ENCODE assay signal across 28 cellular contexts in the genomic region with DNA sequence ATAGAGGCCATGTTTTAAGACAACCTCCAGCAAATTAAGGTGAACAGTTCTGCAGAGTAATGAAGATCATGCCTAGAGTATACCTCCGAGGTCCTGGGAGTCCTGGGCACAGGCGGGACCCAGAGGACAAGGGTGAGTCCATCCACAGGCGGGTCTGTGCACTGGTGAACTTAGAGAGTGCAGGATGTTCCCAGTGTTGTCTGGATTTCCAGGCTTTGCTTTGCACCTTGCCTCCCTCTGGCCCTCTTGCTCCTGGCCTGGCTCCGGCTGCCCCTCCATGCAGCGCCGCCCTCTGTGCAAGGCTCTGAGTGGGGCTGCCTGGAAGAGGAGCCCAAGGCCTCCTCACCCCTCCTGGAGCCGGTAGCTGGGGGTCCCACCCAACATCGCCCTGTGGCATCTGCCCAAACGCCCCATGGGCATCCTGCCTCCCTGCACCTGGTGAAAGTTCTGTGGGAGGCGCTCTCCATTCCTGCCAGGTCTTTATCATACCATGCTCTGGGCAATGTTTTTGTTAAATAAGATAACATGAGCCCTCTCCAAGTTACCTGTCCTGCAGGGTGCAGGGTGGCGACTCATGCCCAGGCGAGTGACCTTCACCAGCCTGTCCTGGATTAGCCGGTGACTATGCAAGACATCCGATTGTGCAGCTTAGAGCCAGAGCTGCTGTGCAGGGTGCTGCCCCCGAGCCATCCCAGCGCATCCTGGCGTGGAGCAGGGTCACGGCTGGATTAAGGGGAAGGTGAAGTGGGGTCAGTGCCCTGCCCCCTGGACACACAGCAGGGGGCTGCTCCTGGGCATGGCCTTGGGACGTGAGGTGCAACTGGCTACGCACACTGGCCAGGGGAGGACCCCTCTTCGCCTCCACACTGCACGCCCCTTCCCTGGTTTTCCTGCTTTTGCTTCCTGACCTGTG. TPM values are rescaled to one million over a fixed set of nuclear protein-coding genes. Genes with fewer than 3 reads are reported as not detected.
A peak's percentile ranks its signal among the peaks of the same experiment; 100 is the strongest.
DNase-seq lines count a peak whose midpoint lies in the region; ATAC-seq and TF ChIP-seq lines count a peak whose summit lies in the region.
"Had no signal": no experiment of that assay in that cellular context is flagged by ENCODE, and none has a peak within 500 bp of the region (broad histone marks: within the 10 kb centered on the region; RNA-seq: fewer than 3 reads in every experiment).

No MANE protein-coding gene starts in this region.

- H3K9me3 ChIP-seq in RWPE2 (ENCODE audit: severe bottlenecking) (no peaks in the 10 kb centered on the region), spleen (peaks cover 0 to 4% (median 0%) of the 10 kb centered on the region in 8 donors), BE2C (no peaks in the 10 kb centered on the region)
- H3K9me3 ChIP-seq: lower lobe of right lung, MG63, SK-N-SH, vagina had no signal

- TF ChIP-seq CTCF in RWPE2 (IDR thresholded peaks at IDR 0.05; ENCODE audit: poor library complexity, severe bottlenecking) (no peak), spleen (IDR thresholded peaks at IDR 0.05 in 8 of 11, conservative IDR thresholded peaks at IDR 0.05 in 3 of 11) (no peak), BE2C (IDR thresholded peaks at IDR 0.05; ENCODE audit: low read depth, low read length) (no peak)

- 84 to 95% (median 90%) methylated on average over 16 to 22 of the region's 22 CpGs for WGBS in spleen, 5 donors

- H3K4me3 ChIP-seq in RWPE2 (ENCODE audit: severe bottlenecking) (no peak overlapping the region), spleen (no peak overlapping the region), BE2C (ENCODE audit: low read depth, low read length) (no peak overlapping the region)
- H3K4me3 ChIP-seq: GM23338, heart right ventricle, lower lobe of right lung, MG63, vagina had no signal

- H3K27ac ChIP-seq in RWPE2 (ENCODE audit: poor library complexity, severe bottlenecking) (no peak overlapping the region), spleen (peak overlapping the region in 5 of 8 donors; percentile 13 to 74 (median 54))
- H3K27ac ChIP-seq: lower lobe of right lung, vagina had no signal

- H3K27me3 ChIP-seq in RWPE2 (ENCODE audit: insufficient read depth, poor library complexity, severe bottlenecking) (no peaks in the 10 kb centered on the region), spleen (replicated peaks in 1 of 7) (no peaks in the 10 kb centered on the region), BE2C (no peaks in the 10 kb centered on the region)
- H3K27me3 ChIP-seq: MG63, vagina had no signal

- ATAC-seq in RWPE2 (ENCODE audit: low read depth) (no peak), left colon (peak; percentile 24)

- intact Hi-C loops in left colon (cut with DNase I, micrococcal nuclease): no loop called here
- intact Hi-C loops in spleen (cut with DNase I; ENCODE audit: low total_unique reads): no loop called here

- no peak for TF ChIP-seq POLR2A in spleen (IDR thresholded peaks at IDR 0.05)

- DNase-seq in AG20443 (ENCODE audit: low spot score) (peak; percentile 6), RWPE2 (ENCODE audit: low spot score) (peak; percentile 69), left colon (no peak), spleen (no peak), BE2C (no peak), NCI-H510A treated with DMSO at 0.1 percent for 48 hours (lab: John Stamatoyannopoulos, UW) (no peak), GM19240 (ENCODE audit: insufficient read length, low spot score) (no peak)
- DNase-seq in activated naive CD4-positive, alpha-beta T cell treated with Interleukin-2 at 50 U/mL for 16 hours: no peak
- DNase-seq: activated CD4-positive, alpha-beta memory T cell treated with anti-CD3 and anti-CD28 coated beads, Interleukin-2, amount 10 ng/mL, durations not matched to agents 7 days and 5 days; activated CD4-positive, CD25-positive, alpha-beta regulatory T cell treated with anti-CD3 and anti-CD28 coated beads, Interleukin-2, amount 50 U/mL, for 72 hours; activated CD8-positive, alpha-beta memory T cell treated with anti-CD3 and anti-CD28 coated beads, Interleukin-2, amount 50 U/mL, for 4 hours; activated naive CD4-positive, alpha-beta T cell treated with anti-CD3 and anti-CD28 coated beads for 36 hours; DMS79; foreskin melanocyte; heart right ventricle; KG1; naive thymus-derived CD4-positive, alpha-beta T cell; NCI-H1105; NCI-H187; NCI-H2171; NCI-H524; occipital lobe; stimulated activated naive CD4-positive, alpha-beta T cell treated with Interleukin-2 at 50 U/mL for 16 hours had no signal

- H3K4me1 ChIP-seq in RWPE2 (ENCODE audit: insufficient read depth, poor library complexity, severe bottlenecking): peaks cover 19% of the 10 kb centered on the region
- peaks cover 0 to 17% (median 6%) of the 10 kb centered on the region in 6 donors for H3K4me1 ChIP-seq in spleen
- H3K4me1 ChIP-seq in BE2C: no peaks in the 10 kb centered on the region; the same call in 1 of the 2 replicates

- H3K36me3 ChIP-seq in RWPE2 (ENCODE audit: low read depth): no peaks in the 10 kb centered on the region
- peaks cover 0 to 11% (median 0%) of the 10 kb centered on the region in 6 donors for H3K36me3 ChIP-seq in spleen
- no peaks in the 10 kb centered on the region for H3K36me3 ChIP-seq in BE2C
- H3K36me3 ChIP-seq: heart right ventricle, lower lobe of right lung, MG63, vagina had no signal

RNA-seq across cellular contexts. Expression of a gene that starts 41.3 kb away (rescaled TPM):
- total RNA-seq in left colon: 10 to 100 TPM; 13.8 to 16.7 TPM
- 100 to 1,000 TPM; 126 to 322 (median 223) TPM for total RNA-seq in spleen
- 100 to 1,000 TPM in 1 of 3 donors, 10 to 100 TPM in 2; 52.2 to 123 (median 94.8) TPM for polyA plus RNA-seq in spleen
- polyA plus RNA-seq in BE2C (2012; ENCODE audit: insufficient read depth, insufficient read length, low read depth): 28.2 TPM

Comparison
In these comparisons a context has a peak if more than half of its experiments do, and no peak if none do; other contexts are left out.
1. DNase-seq: peak in AG20443 (single experiment) and RWPE2 (single experiment); none in left colon (0 of 2), spleen (single experiment), BE2C (single experiment), NCI-H510A treated with DMSO at 0.1 percent for 48 hours (single experiment), activated naive CD4-positive, alpha-beta T cell treated with Interleukin-2 at 50 U/mL for 16 hours (single experiment) and GM19240 (single experiment).
2. RNA of a gene that starts 41.3 kb away (total RNA-seq): 126 to 322 TPM in spleen; 13.8 to 16.7 TPM in left colon; every median in the first group is over 4 times any median in the second.